8 cellular contexts compared by ENCODE assay signal in genomic region chr1:55212349-55213028, GRCh38. TPM values are rescaled to one million over a fixed set of nuclear protein-coding genes. Genes with fewer than 3 reads are reported as not detected.
A peak's percentile ranks its signal among the peaks of the same experiment; 100 is the strongest.
DNase-seq lines count a peak whose midpoint lies in the region; ATAC-seq lines count a peak whose summit lies in the region.

No MANE protein-coding gene starts in this region.

- H3K36me3 ChIP-seq in aorta (ENCODE audit: control insufficient read depth in 1 of 2, insufficient read depth in 2 of 2, low read length in 1 of 2): no peaks in the 10 kb centered on the region

- H3K27me3 ChIP-seq in aorta (ENCODE audit: control insufficient read depth in 1 of 2, insufficient read depth in 2 of 2, low read length in 1 of 2): no peaks in the 10 kb centered on the region

- no peak overlapping the region for H3K4me3 ChIP-seq in aorta (ENCODE audit: low read length in 2 of 2)

- no peaks in the 10 kb centered on the region for H3K27me3 Mint-ChIP-seq in activated T-cell treated with anti-CD3 and anti-CD28 coated beads, Interleukin-2, amount 50 U/mL, for 4 hours (ENCODE audit: low read depth)

- no peak for ATAC-seq in activated T-cell treated with anti-CD3 and anti-CD28 coated beads, Interleukin-2, amount 50 U/mL, for 4 hours
- no peak for ATAC-seq in aorta (ENCODE audit: low FRiP score)

- peak overlapping the region; percentile 13 to 46 for H3K27ac ChIP-seq in aorta (ENCODE audit: low read depth in 1 of 2, low read length in 2 of 2)

- WGBS in aorta, 2 donors: 68 to 73% methylated on average over 10 of the region's 10 CpGs

- H3K36me3 Mint-ChIP-seq in activated T-cell treated with anti-CD3 and anti-CD28 coated beads, Interleukin-2, amount 50 U/mL, for 4 hours (ENCODE audit: insufficient read depth): peaks cover 7% of the 10 kb centered on the region

- peak overlapping the region; percentile 96 for H3K4me3 Mint-ChIP-seq in activated T-cell treated with anti-CD3 and anti-CD28 coated beads, Interleukin-2, amount 50 U/mL, for 4 hours

- DNase-seq in stimulated activated CD4-positive, alpha-beta T cell treated with anti-CD3 and anti-CD28 coated beads, Interleukin-4, amount 100 ng/mL, for 24 hours: peak; percentile 8
- no peak for DNase-seq in stimulated activated CD4-positive, alpha-beta T cell treated with anti-CD3 and anti-CD28 coated beads, Interleukin-2, amount 100 ng/mL, for 24 hours
- DNase-seq in activated T-cell treated with anti-CD3 and anti-CD28 coated beads, Interleukin-2, amount 50 U/mL, for 4 hours: no peak
- DNase-seq in medulla oblongata (ENCODE audit: extremely low spot score) (peak; percentile 23), aorta (no peak), NK-92 (lab: John Stamatoyannopoulos, UW; ENCODE audit: unreplicated experiment) (no peak), hippocampal formation (lab: John Stamatoyannopoulos, UW) (no peak)
- DNase-seq in central memory CD4-positive, alpha-beta T cell: no peak

- H3K4me1 ChIP-seq in aorta (ENCODE audit: control insufficient read depth in 1 of 2, insufficient read depth in 2 of 2, low read length in 2 of 2): peaks cover 0 to 3% of the 10 kb centered on the region in 2 donors

- H3K9me3 Mint-ChIP-seq in activated T-cell treated with anti-CD3 and anti-CD28 coated beads, Interleukin-2, amount 50 U/mL, for 4 hours: no peaks in the 10 kb centered on the region

- intact Hi-C loops in aorta (cut with DNase I): loop anchor here in 1 of 2 donors (10.0 kb wide), 1 partner anchor 68 kb away; no protein-coding TSS in a partner anchor

- no peaks in the 10 kb centered on the region for H3K9me3 ChIP-seq in aorta (ENCODE audit: control insufficient read depth, low read length)

- H3K4me1 Mint-ChIP-seq in activated T-cell treated with anti-CD3 and anti-CD28 coated beads, Interleukin-2, amount 50 U/mL, for 4 hours (ENCODE audit: low read depth): peaks cover 75% of the 10 kb centered on the region

RNA-seq across cellular contexts. Expression of gene USP24, which starts 2.7 kb away (rescaled TPM):
- total RNA-seq in activated T-cell treated with anti-CD3 and anti-CD28 coated beads, Interleukin-2, amount 50 U/mL, for 4 hours: 10 to 100 TPM; 42.1 to 44.0 (median 43.9) TPM
- total RNA-seq in aorta: 10 to 100 TPM; 45.8 to 54.4 TPM
- 10 to 100 TPM in 1 of 2 donors, 1 to 10 TPM in 1; 4.4 to 13.9 TPM for polyA plus RNA-seq in aorta

Comparison
In these comparisons a context has a peak if more than half of its experiments do, and no peak if none do; other contexts are left out.
1. DNase-seq: peak in stimulated activated CD4-positive, alpha-beta T cell treated with anti-CD3 and anti-CD28 coated beads, Interleukin-4, amount 100 ng/mL, for 24 hours (single experiment) and medulla oblongata (single experiment); none in stimulated activated CD4-positive, alpha-beta T cell treated with anti-CD3 and anti-CD28 coated beads, Interleukin-2, amount 100 ng/mL, for 24 hours (0 of 2), activated T-cell treated with anti-CD3 and anti-CD28 coated beads, Interleukin-2, amount 50 U/mL, for 4 hours (single experiment), aorta (0 of 2), central memory CD4-positive, alpha-beta T cell (single experiment), NK-92 (single experiment) and hippocampal formation (0 of 2).